In genomic region chr15:31977812-31978662, GRCh38 we compare ENCODE assay signal across 9 cellular contexts. TPM values are rescaled to one million over a fixed set of nuclear protein-coding genes. Genes with fewer than 3 reads are reported as not detected.
DNase-seq lines count a peak whose midpoint lies in the region; ATAC-seq and TF ChIP-seq lines count a peak whose summit lies in the region.
"Had no signal": no experiment of that assay in that cellular context is flagged by ENCODE, and none has a peak within 500 bp of the region (broad histone marks: within the 10 kb centered on the region; RNA-seq: fewer than 3 reads in every experiment).

No MANE protein-coding gene starts in this region.

- H3K9me3 Mint-ChIP-seq in CD14-positive monocyte = peaks cover 0 to 2% (median 0%) of the 10 kb centered on the region in 7 donors
- H3K9me3 Mint-ChIP-seq in activated CD4-positive, alpha-beta T cell treated with anti-CD3 and anti-CD28 coated beads for 36 hours (ENCODE audit: low read depth) = no peaks in the 10 kb centered on the region
- H3K9me3 Mint-ChIP-seq in memory B cell = no peaks in the 10 kb centered on the region
- H3K9me3 Mint-ChIP-seq: stimulated activated naive CD8-positive, alpha-beta T cell treated with anti-CD3 and anti-CD28 coated beads, Interleukin-15, Interleukin-2, amounts not matched to agents 100 ng/mL and 50 ng/mL, for 24 hours had no signal

- no peak overlapping the region for H3K27ac Mint-ChIP-seq in CD14-positive monocyte
- H3K27ac Mint-ChIP-seq in activated CD4-positive, alpha-beta T cell treated with anti-CD3 and anti-CD28 coated beads for 36 hours = no peak overlapping the region
- H3K27ac Mint-ChIP-seq in memory B cell = no peak overlapping the region
- H3K27ac Mint-ChIP-seq: stimulated activated naive CD8-positive, alpha-beta T cell treated with anti-CD3 and anti-CD28 coated beads, Interleukin-15, Interleukin-2, amounts not matched to agents 100 ng/mL and 50 ng/mL, for 24 hours had no signal

- CTCF ChIA-PET in activated CD4-positive, alpha-beta T cell treated with anti-CD3 and anti-CD28 coated beads for 36 hours (lab: Charles Lee) = interaction anchor here (0.6 to 1.8 kb wide), 10 partner anchors 8 to 482 kb away, joined by 3 to 7 read pairs (median 3); no protein-coding TSS in a partner anchor

- intact Hi-C loops in CD14-positive monocyte (cut with micrococcal nuclease) (no loop called here), dorsolateral prefrontal cortex (cut with DNase I) (loop anchor here (5.0 to 10.0 kb wide), 6 partner anchors 49 to 483 kb away; partner anchors contain the start of gene CHRNA7 (in 1 of the 2))
- intact Hi-C loops in activated CD4-positive, alpha-beta T cell treated with anti-CD3 and anti-CD28 coated beads for 36 hours (cut with DNase I, micrococcal nuclease) = loop anchor here (5.0 to 10.0 kb wide), 3 partner anchors 63 to 326 kb away; no protein-coding TSS in a partner anchor

- H3K4me1 Mint-ChIP-seq in CD14-positive monocyte (peaks cover 13% of the 10 kb centered on the region), memory B cell (peaks cover 13% of the 10 kb centered on the region)
- H3K4me1 Mint-ChIP-seq in activated CD4-positive, alpha-beta T cell treated with anti-CD3 and anti-CD28 coated beads for 36 hours = peaks cover 9% of the 10 kb centered on the region

- POLR2A ChIA-PET in activated CD4-positive, alpha-beta T cell treated with anti-CD3 and anti-CD28 coated beads for 36 hours (lab: Charles Lee) = interaction anchor here (0.5 kb wide), 1 partner anchor 112 kb away, joined by 3 read pairs; no protein-coding TSS in a partner anchor

- peak overlapping the region in 1 of 59 donors; percentile 23 for H3K4me3 ChIP-seq in dorsolateral prefrontal cortex

- peaks cover 4 to 22% (median 14%) of the 10 kb centered on the region in 3 donors for H3K27me3 Mint-ChIP-seq in CD14-positive monocyte (ENCODE audit: low read depth in 3 of 3)
- H3K27me3 Mint-ChIP-seq in activated CD4-positive, alpha-beta T cell treated with anti-CD3 and anti-CD28 coated beads for 36 hours = peaks cover 26% of the 10 kb centered on the region
- peaks cover 35% of the 10 kb centered on the region for H3K27me3 Mint-ChIP-seq in memory B cell

- peaks cover 0 to 23% (median 0%) of the 10 kb centered on the region in 45 donors for H3K27me3 ChIP-seq in dorsolateral prefrontal cortex

- peak; percentile 76 for ATAC-seq in activated CD4-positive, alpha-beta T cell treated with anti-CD3 and anti-CD28 coated beads for 36 hours
- ATAC-seq in memory B cell (ENCODE audit: low read depth) = peak; percentile 53

- DNase-seq in CD14-positive monocyte (ENCODE audit: low spot score) = no peak
- DNase-seq in GM20000 (ENCODE audit: low spot score) = peak; percentile 53
- peak; percentile 42 for DNase-seq in NCI-H2171 (lab: John Stamatoyannopoulos, UW)
- peak; percentile 78 for DNase-seq in activated CD4-positive, alpha-beta T cell treated with anti-CD3 and anti-CD28 coated beads for 36 hours
- peak in 9 of 10 donors; percentile 53 to 82 (median 65) for DNase-seq in dorsolateral prefrontal cortex
- peak; percentile 19 to 35 for DNase-seq in memory B cell (ENCODE audit: low spot score in 2 of 2)
- DNase-seq in stimulated activated CD8-positive, alpha-beta memory T cell treated with anti-CD3 and anti-CD28 coated beads, Interleukin-7, amount 100 ng/mL, for 4 hours (ENCODE audit: low read depth in 2 of 2) = peak; percentile 12 to 17
- DNase-seq in GF-D8 (lab: John Stamatoyannopoulos, UW) = no peak

- peak; percentile 92 for TF ChIP-seq CTCF in CD14-positive monocyte (IDR thresholded peaks at IDR 0.05)
- TF ChIP-seq CTCF in GM20000 (IDR thresholded peaks at IDR 0.05; ENCODE audit: extremely low read depth, missing control alignments) = peak; percentile 70
- TF ChIP-seq CTCF in dorsolateral prefrontal cortex (IDR thresholded peaks at IDR 0.05 in 54 of 56, conservative IDR thresholded peaks at IDR 0.05 in 2 of 56; ENCODE audit: low read depth in 1 of 56, partially characterized antibody in 56 of 56) = peak in 55 of 56 donors; percentile 76 to 99 (median 92)

- H3K36me3 Mint-ChIP-seq in CD14-positive monocyte (no peaks in the 10 kb centered on the region), memory B cell (no peaks in the 10 kb centered on the region)
- H3K36me3 Mint-ChIP-seq in activated CD4-positive, alpha-beta T cell treated with anti-CD3 and anti-CD28 coated beads for 36 hours (ENCODE audit: low read depth) = no peaks in the 10 kb centered on the region

- no peak overlapping the region for H3K27ac ChIP-seq in dorsolateral prefrontal cortex

- H3K4me3 Mint-ChIP-seq in CD14-positive monocyte (peak overlapping the region in 1 of 2 donors; percentile 72), memory B cell (no peak overlapping the region)
- H3K4me3 Mint-ChIP-seq in activated CD4-positive, alpha-beta T cell treated with anti-CD3 and anti-CD28 coated beads for 36 hours = no peak overlapping the region
- H3K4me3 Mint-ChIP-seq: stimulated activated naive CD8-positive, alpha-beta T cell treated with anti-CD3 and anti-CD28 coated beads, Interleukin-15, Interleukin-2, amounts not matched to agents 100 ng/mL and 50 ng/mL, for 24 hours had no signal

RNA-seq across cellular contexts. Expression of gene CHRNA7, which starts 52.3 kb away (rescaled TPM):
- polyA plus RNA-seq in CD14-positive monocyte = 1 to 10 TPM; 1.2 to 2.6 TPM
- under 1 TPM in 1 of 2 experiments, not detected in 1; 0.11 TPM for total RNA-seq in activated CD4-positive, alpha-beta T cell treated with anti-CD3 and anti-CD28 coated beads for 36 hours
- total RNA-seq in dorsolateral prefrontal cortex = 10 to 100 TPM in 91 of 120 experiments, 1 to 10 TPM in 29; 2.8 to 31.7 (median 12.7) TPM

Comparison
In these comparisons a context has a peak if more than half of its experiments do, and no peak if none do; other contexts are left out.
1. DNase-seq: peak in GM20000 (single experiment), NCI-H2171 (single experiment), activated CD4-positive, alpha-beta T cell treated with anti-CD3 and anti-CD28 coated beads for 36 hours (single experiment), dorsolateral prefrontal cortex (9 of 10), memory B cell (2 of 2) and stimulated activated CD8-positive, alpha-beta memory T cell treated with anti-CD3 and anti-CD28 coated beads, Interleukin-7, amount 100 ng/mL, for 4 hours (2 of 2); none in CD14-positive monocyte (single experiment) and GF-D8 (single experiment).
2. intact Hi-C loops: an anchor here in activated CD4-positive, alpha-beta T cell treated with anti-CD3 and anti-CD28 coated beads for 36 hours (5.0 to 10.0 kb wide) and dorsolateral prefrontal cortex (5.0 to 10.0 kb wide); none called in CD14-positive monocyte.
3. Peak in every context shown above with its lines, with median percentiles within 50 percentile points of each other: CTCF ChIP-seq.